In genomic region chr7:131072505-131073091, GRCh38 we compare ENCODE assay signal across 8 cellular contexts.
A peak's percentile ranks its signal among the peaks of the same experiment; 100 is the strongest.
DNase-seq lines count a peak whose midpoint lies in the region; ATAC-seq and TF ChIP-seq lines count a peak whose summit lies in the region.

No MANE protein-coding gene starts in this region.

- TF ChIP-seq CTCF in fibroblast of villous mesenchyme (IDR thresholded peaks at IDR 0.05; ENCODE audit: insufficient read depth, low read depth, low read length): no peak

- ATAC-seq in activated T-cell treated with anti-CD3 and anti-CD28 coated beads, Interleukin-2, amount 50 U/mL, for 72 hours (replicated peaks in 1 of 2): peak in 1 of 2 donors; percentile 17
- ATAC-seq in SK-N-SH treated with all-trans-retinoic acid at 6 μM for 48 hours: peak; percentile 68

- H3K36me3 ChIP-seq in subcutaneous abdominal adipose tissue (ENCODE audit: control insufficient read depth in 5 of 5, insufficient read depth in 5 of 5, low read length in 5 of 5): peaks cover 0 to 16% (median 5%) of the 10 kb centered on the region in 5 donors

- no peaks in the 10 kb centered on the region for H3K9me3 ChIP-seq in subcutaneous abdominal adipose tissue (ENCODE audit: control insufficient read depth in 5 of 5, low read length in 5 of 5)

- H3K27ac ChIP-seq in subcutaneous abdominal adipose tissue (ENCODE audit: low read depth, low read length): peak overlapping the region; percentile 89

- H3K9ac ChIP-seq in subcutaneous abdominal adipose tissue (ENCODE audit: low read length in 5 of 5): peak overlapping the region; percentile 23 to 63 (median 45)

- H3K9me3 Mint-ChIP-seq in activated T-cell treated with anti-CD3 and anti-CD28 coated beads, Interleukin-2, amount 50 U/mL, for 72 hours: no peaks in the 10 kb centered on the region

- no peaks in the 10 kb centered on the region for H3K27me3 Mint-ChIP-seq in activated T-cell treated with anti-CD3 and anti-CD28 coated beads, Interleukin-2, amount 50 U/mL, for 72 hours (ENCODE audit: low read depth)

- peaks cover 6 to 37% (median 32%) of the 10 kb centered on the region in 5 donors for H3K4me1 ChIP-seq in subcutaneous abdominal adipose tissue (ENCODE audit: control insufficient read depth in 5 of 5, insufficient read depth in 5 of 5, low read length in 5 of 5)

- H3K4me3 Mint-ChIP-seq in activated T-cell treated with anti-CD3 and anti-CD28 coated beads, Interleukin-2, amount 50 U/mL, for 72 hours: peak overlapping the region; percentile 36 to 54

- H3K27ac Mint-ChIP-seq in activated T-cell treated with anti-CD3 and anti-CD28 coated beads, Interleukin-2, amount 50 U/mL, for 72 hours: peak overlapping the region; percentile 82

- H3K36me3 Mint-ChIP-seq in activated T-cell treated with anti-CD3 and anti-CD28 coated beads, Interleukin-2, amount 50 U/mL, for 72 hours (ENCODE audit: insufficient read depth in 2 of 2): peaks cover 11 to 16% of the 10 kb centered on the region in 2 donors

- H3K27me3 ChIP-seq in subcutaneous abdominal adipose tissue (ENCODE audit: control insufficient read depth in 5 of 5, insufficient read depth in 4 of 5, low read length in 5 of 5): no peaks in the 10 kb centered on the region

- H3K4me1 Mint-ChIP-seq in activated T-cell treated with anti-CD3 and anti-CD28 coated beads, Interleukin-2, amount 50 U/mL, for 72 hours (ENCODE audit: low read depth): peaks cover 52% of the 10 kb centered on the region

- DNase-seq in activated T-cell treated with anti-CD3 and anti-CD28 coated beads, Interleukin-2, amount 50 U/mL, for 72 hours: no peak
- no peak for DNase-seq in activated T-cell treated with anti-CD3 and anti-CD28 coated beads, Interleukin-2, amount 50 U/mL, for 48 hours
- DNase-seq in fibroblast of villous mesenchyme (ENCODE audit: low read depth) (peak; percentile 53), NCI-H1930 (lab: John Stamatoyannopoulos, UW) (no peak), G401 (ENCODE audit: low spot score) (no peak)
- no peak for DNase-seq in activated CD8-positive, alpha-beta memory T cell treated with anti-CD3 and anti-CD28 coated beads for 24 hours

- in situ Hi-C loops in G401 (cut with HindIII; ENCODE audit: low sequenced_read_pairs): no loop called here

- H3K4me3 ChIP-seq in fibroblast of villous mesenchyme (ENCODE audit: low read depth, low read length): peak overlapping the region; percentile 6
- peak overlapping the region in 3 of 5 donors; percentile 2 to 37 (median 23) for H3K4me3 ChIP-seq in subcutaneous abdominal adipose tissue (ENCODE audit: low read depth in 1 of 5, low read length in 5 of 5)

TF ChIP-seq in SK-N-SH treated with all-trans-retinoic acid at 6 μM for 48 hours, 23 proteins besides CTCF, POLR2A, EP300 and RAD21:
- TF ChIP-seq ZC3H10 (CRISPR knock-in tag; IDR thresholded peaks at IDR 0.05) (no peak), ZNF8 (CRISPR knock-in tag; IDR thresholded peaks at IDR 0.05) (no peak), RARB (CRISPR knock-in tag; IDR thresholded peaks at IDR 0.05) (no peak), TOX (CRISPR knock-in tag; IDR thresholded peaks at IDR 0.05; ENCODE audit: borderline replicate concordance) (no peak), ARNTL (CRISPR knock-in tag; IDR thresholded peaks at IDR 0.05; ENCODE audit: borderline replicate concordance, low read depth) (no peak), ZFP30 (CRISPR knock-in tag; IDR thresholded peaks at IDR 0.05) (no peak), ISL1 (CRISPR knock-in tag; IDR thresholded peaks at IDR 0.05) (no peak), ZNF70 (CRISPR knock-in tag; IDR thresholded peaks at IDR 0.05) (no peak), PATZ1 (CRISPR knock-in tag; IDR thresholded peaks at IDR 0.05; ENCODE audit: borderline replicate concordance) (no peak), TSHZ2 (CRISPR knock-in tag; IDR thresholded peaks at IDR 0.05) (no peak), ZNF565 (CRISPR knock-in tag; conservative IDR thresholded peaks at IDR 0.05; ENCODE audit: low read depth) (no peak)
- TF ChIP-seq, protein P1, sequence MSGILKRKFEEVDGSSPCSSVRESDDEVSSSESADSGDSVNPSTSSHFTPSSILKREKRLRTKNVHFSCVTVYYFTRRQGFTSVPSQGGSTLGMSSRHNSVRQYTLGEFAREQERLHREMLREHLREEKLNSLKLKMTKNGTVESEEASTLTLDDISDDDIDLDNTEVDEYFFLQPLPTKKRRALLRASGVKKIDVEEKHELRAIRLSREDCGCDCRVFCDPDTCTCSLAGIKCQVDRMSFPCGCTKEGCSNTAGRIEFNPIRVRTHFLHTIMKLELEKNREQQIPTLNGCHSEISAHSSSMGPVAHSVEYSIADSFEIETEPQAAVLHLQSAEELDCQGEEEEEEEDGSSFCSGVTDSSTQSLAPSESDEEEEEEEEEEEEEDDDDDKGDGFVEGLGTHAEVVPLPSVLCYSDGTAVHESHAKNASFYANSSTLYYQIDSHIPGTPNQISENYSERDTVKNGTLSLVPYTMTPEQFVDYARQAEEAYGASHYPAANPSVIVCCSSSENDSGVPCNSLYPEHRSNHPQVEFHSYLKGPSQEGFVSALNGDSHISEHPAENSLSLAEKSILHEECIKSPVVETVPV (CRISPR knock-in tag; IDR thresholded peaks at IDR 0.05): no peak
